Comparison of ENCODE assay signal across 20 cellular contexts in genomic region chr20:46923550-46923949, GRCh38. TPM values are rescaled to one million over a fixed set of nuclear protein-coding genes. Genes with fewer than 3 reads are reported as not detected.
A peak's percentile ranks its signal among the peaks of the same experiment; 100 is the strongest.
DNase-seq lines count a peak whose midpoint lies in the region; ATAC-seq and TF ChIP-seq lines count a peak whose summit lies in the region.
"Had no signal": no experiment of that assay in that cellular context is flagged by ENCODE, and none has a peak within 500 bp of the region (broad histone marks: within the 10 kb centered on the region; RNA-seq: fewer than 3 reads in every experiment).

No MANE protein-coding gene starts in this region.

- no peaks in the 10 kb centered on the region for H3K9me3 ChIP-seq in right lobe of liver

- H3K27me3 ChIP-seq in right lobe of liver: no peaks in the 10 kb centered on the region
- H3K27me3 ChIP-seq: BLaER1 had no signal

- peak; percentile 29 for DNase-seq in DMS53 (lab: John Stamatoyannopoulos, UW)
- no peak for DNase-seq in DMS53 treated with DMSO at 0.1 percent for 48 hours (lab: John Stamatoyannopoulos, UW; ENCODE audit: unreplicated experiment)
- DNase-seq in left colon: no peak
- no peak for DNase-seq in right lobe of liver
- no peak for DNase-seq in NCI-H69 (lab: John Stamatoyannopoulos, UW)
- no peak for DNase-seq in activated CD4-positive, alpha-beta T cell treated with anti-CD3 and anti-CD28 coated beads for 48 hours
- no peak for DNase-seq in NCI-H2171 (lab: John Stamatoyannopoulos, UW)
- DNase-seq: CD4-positive, alpha-beta memory T cell; DMS153; DND-41; EL; HCEC 1CT; IMR-90 had no signal

- H3K4me1 ChIP-seq in right lobe of liver: no peaks in the 10 kb centered on the region
- H3K4me1 ChIP-seq: BLaER1 had no signal

- ATAC-seq in left colon: peak; percentile 69
- peak; percentile 56 to 70 (median 58) for ATAC-seq in right lobe of liver
- ATAC-seq: GM12878 had no signal

- no peaks in the 10 kb centered on the region for H3K36me3 ChIP-seq in right lobe of liver
- H3K36me3 ChIP-seq: BLaER1 had no signal

- TF ChIP-seq POLR2A in right lobe of liver (IDR thresholded peaks at IDR 0.05): no peak

- H3K4me3 ChIP-seq in right lobe of liver: no peak overlapping the region
- H3K4me3 ChIP-seq: BLaER1, GM12878 had no signal

- WGBS in right lobe of liver (ENCODE audit: insufficient coverage, low coverage, low lambda C conversion rate, missing lambda C conversion rate): 24% methylated on average over 4 of the region's 4 CpGs

- H3K27ac ChIP-seq in right lobe of liver: no peak overlapping the region
- H3K27ac ChIP-seq: 22Rv1, BLaER1, HL-60 had no signal

- intact Hi-C loops in left colon (cut with DNase I, micrococcal nuclease) (no loop called here), right lobe of liver (cut with DNase I) (no loop called here)

- no peak for TF ChIP-seq CTCF in right lobe of liver (IDR thresholded peaks at IDR 0.05)

RNA-seq across cellular contexts. Expression of gene EYA2, which starts 28.9 kb away (rescaled TPM):
- total RNA-seq in left colon (10 to 100 TPM; 12.2 to 21.0 TPM), right lobe of liver (1 to 10 TPM in 1 of 6 experiments, under 1 TPM in 5; 0.12 to 3.0 (median 0.49) TPM)
- total RNA-seq: A673; CD4-positive, alpha-beta memory T cell; G401; GM12878; HT1080 had no signal
